9 cellular contexts compared by ENCODE assay signal in genomic region chr11:59555601-59556114, GRCh38. TPM values are rescaled to one million over a fixed set of nuclear protein-coding genes. Genes with fewer than 3 reads are reported as not detected.
A peak's percentile ranks its signal among the peaks of the same experiment; 100 is the strongest.
DNase-seq lines count a peak whose midpoint lies in the region; ATAC-seq, FAIRE-seq and TF ChIP-seq lines count a peak whose summit lies in the region.
"Had no signal": no experiment of that assay in that cellular context is flagged by ENCODE, and none has a peak within 500 bp of the region (broad histone marks: within the 10 kb centered on the region; RNA-seq: fewer than 3 reads in every experiment).

No MANE protein-coding gene starts in this region.

- POLR2A ChIA-PET in A549 (lab: Yijun Ruan, JAX): interaction anchor here (1.1 to 2.9 kb wide), 2 partner anchors 10 to 113 kb away, joined by 5 to 15 read pairs; partner anchors contain the start of gene PATL1
- POLR2A ChIA-PET in K562 (lab: Yijun Ruan, JAX): interaction anchor here (0.6 to 2.1 kb wide), 7 partner anchors 8 to 398 kb away, joined by 3 to 21 read pairs (median 3); no protein-coding TSS in a partner anchor

- no TSS peak for BruUV-seq in K562 (replicated peaks; lab: Mats Ljungman, UMichigan)

- WGBS in A549 (ENCODE audit: missing lambda C conversion rate): 31% methylated on average over 17 of the region's 17 CpGs
- 49% methylated on average over 17 of the region's 17 CpGs for WGBS in K562 (ENCODE audit: insufficient coverage, low coverage, missing lambda C conversion rate)
- WGBS in mesendoderm (ENCODE audit: extremely low coverage, insufficient coverage, low lambda C conversion rate): no CpG with 5 or more reads among the region's 17 CpGs

- H3K9me1 ChIP-seq in K562 (ENCODE audit: control insufficient read depth, insufficient read depth, low read length): no peaks in the 10 kb centered on the region

- H3K4me3 ChIP-seq in A549 (peak overlapping the region; percentile 58), HUES48 (ENCODE audit: low read depth, low read length) (peak overlapping the region; percentile 73), K562 (peak overlapping the region; percentile 33), mesendoderm (ENCODE audit: low read length) (peak overlapping the region; percentile 88)

- H2BK5ac ChIP-seq in mesendoderm (ENCODE audit: low read length): no peak overlapping the region

- TF ChIP-seq POLR2A in A549 (IDR thresholded peaks at IDR 0.05; ENCODE audit: low read length) (no peak), K562 (conservative IDR thresholded peaks at IDR 0.05) (no peak)

- no peaks in the 10 kb centered on the region for H3K27me3 ChIP-seq in HUES48 (ENCODE audit: control insufficient read depth, insufficient read depth, low read length)
- H3K27me3 ChIP-seq in K562 (ENCODE audit: control insufficient read depth in 2 of 2, insufficient read depth in 2 of 2, low read length in 2 of 2): no peaks in the 10 kb centered on the region
- H3K27me3 ChIP-seq in mesendoderm (ENCODE audit: insufficient read depth, low read length, poor library complexity): no peaks in the 10 kb centered on the region

- no peak overlapping the region for H2BK120ac ChIP-seq in mesendoderm (ENCODE audit: low read depth, low read length)

- H3K9ac ChIP-seq in HUES48 (ENCODE audit: low read depth, low read length) (peak overlapping the region; percentile 8; the same call in 1 of the 2 replicates), K562 (ENCODE audit: insufficient read depth in 1 of 2, low read depth in 2 of 2, low read length in 2 of 2) (peak overlapping the region; percentile 79 to 82), mesendoderm (ENCODE audit: low read length) (peak overlapping the region; percentile 71)

- peak overlapping the region; percentile 83 to 91 for H3K27ac ChIP-seq in A549
- peak overlapping the region; percentile 21 for H3K27ac ChIP-seq in HUES48 (ENCODE audit: low read depth, low read length)
- peak overlapping the region; percentile 82 for H3K27ac ChIP-seq in K562 (ENCODE audit: extremely low read depth, low read depth, low read length)
- no peak overlapping the region for H3K27ac ChIP-seq in mesendoderm (ENCODE audit: low read depth, low read length)

- H2AK5ac ChIP-seq in mesendoderm (ENCODE audit: low read length): no peak overlapping the region

- no peak for FAIRE-seq in A549 (lab: Jason Lieb, UNC)
- no peak for FAIRE-seq in K562 (lab: Jason Lieb, UNC)

- CTCF ChIA-PET in A549 (lab: Yijun Ruan, JAX): interaction anchor here (2.7 kb wide), 1 partner anchor 18 kb away, joined by 15 read pairs; no protein-coding TSS in a partner anchor
- CTCF ChIA-PET in K562 (lab: Yijun Ruan, JAX; ENCODE audit: low intra/inter-chr PET ratio): no interaction called here

- no peaks in the 10 kb centered on the region for H4K20me1 ChIP-seq in K562 (replicated peaks; ENCODE audit: control insufficient read depth, insufficient read depth, low read length)

- H4K5ac ChIP-seq in mesendoderm (ENCODE audit: low read length): no peak overlapping the region

- TF ChIP-seq EP300 in A549 (IDR thresholded peaks at IDR 0.05) (no peak), K562 (IDR thresholded peaks at IDR 0.05; ENCODE audit: low read length) (no peak)

- H4K8ac ChIP-seq in mesendoderm (ENCODE audit: low read depth, low read length): no peak overlapping the region

- H3K9me3 ChIP-seq in A549 (no peaks in the 10 kb centered on the region), HUES48 (ENCODE audit: control insufficient read depth, insufficient read depth, low read length) (no peaks in the 10 kb centered on the region), K562 (replicated peaks; ENCODE audit: control insufficient read depth, insufficient read depth, low read depth, low read length) (no peaks in the 10 kb centered on the region)

- no peaks in the 10 kb centered on the region for H3K36me3 ChIP-seq in HUES48 (ENCODE audit: control insufficient read depth, insufficient read depth, low read length)
- H3K36me3 ChIP-seq in K562 (ENCODE audit: control insufficient read depth, insufficient read depth, low read length): no peaks in the 10 kb centered on the region
- no peaks in the 10 kb centered on the region for H3K36me3 ChIP-seq in mesendoderm (ENCODE audit: control insufficient read depth, insufficient read depth, low read length)

- intact Hi-C loops in K562 (cut with micrococcal nuclease): no loop called here

- peak overlapping the region; percentile 82 for H3K56ac ChIP-seq in mesendoderm (ENCODE audit: low read length)

- H3K79me2 ChIP-seq in K562 (ENCODE audit: control insufficient read depth, insufficient read depth, low read length): no peaks in the 10 kb centered on the region; the same call in 2 of the 3 replicates
- no peaks in the 10 kb centered on the region for H3K79me2 ChIP-seq in mesendoderm (ENCODE audit: control insufficient read depth, insufficient read depth, low read length)

- no peaks in the 10 kb centered on the region for H3K79me1 ChIP-seq in mesendoderm (ENCODE audit: low read length)

- peak overlapping the region; percentile 88 for H2AFZ ChIP-seq in K562 (ENCODE audit: low read depth, low read length)

- H3K4ac ChIP-seq in mesendoderm (ENCODE audit: low read depth, low read length): no peak overlapping the region

- in situ Hi-C loops in K562 (cut with MboI): no loop called here

- ATAC-seq in A549 (no peak), K562 (no peak), esophagus mucosa (no peak)

- TF ChIP-seq RAD21 in A549 (conservative IDR thresholded peaks at IDR 0.05 in 1 of 2, IDR thresholded peaks at IDR 0.05 in 1 of 2) (no peak), K562 (CRISPR knock-in tag; conservative IDR thresholded peaks at IDR 0.05 in 1 of 2, IDR thresholded peaks at IDR 0.05 in 1 of 2) (no peak)

- no peak for TF ChIP-seq CTCF in A549 (IDR thresholded peaks at IDR 0.05)
- TF ChIP-seq CTCF in K562 (IDR thresholded peaks at IDR 0.05 in 2 of 3, conservative IDR thresholded peaks at IDR 0.05 in 1 of 3; ENCODE audit: insufficient read depth in 2 of 3, low read depth in 1 of 3, low read length in 3 of 3): no peak

- H3K23ac ChIP-seq in mesendoderm (ENCODE audit: low read length): no peak overlapping the region

- H3K4me1 ChIP-seq in A549: peaks cover 14% of the 10 kb centered on the region
- H3K4me1 ChIP-seq in HUES48 (ENCODE audit: control insufficient read depth, insufficient read depth, low read length): 0 out of 2 replicates have a peak, but pooled peaks cover 6% of the 10 kb centered on the region
- H3K4me1 ChIP-seq in K562 (replicated peaks in 1 of 2; ENCODE audit: control insufficient read depth in 2 of 2, insufficient read depth in 2 of 2, low read length in 2 of 2): peaks cover 16 to 27% of the 10 kb centered on the region in 2 experiments
- peaks cover 1% of the 10 kb centered on the region for H3K4me1 ChIP-seq in mesendoderm (ENCODE audit: control insufficient read depth, low read depth, low read length)

- no peak overlapping the region for H2BK15ac ChIP-seq in mesendoderm (replicated peaks; ENCODE audit: low read depth)

- H3K4me2 ChIP-seq in A549: peak overlapping the region; percentile 90
- H3K4me2 ChIP-seq in K562 (ENCODE audit: insufficient read depth, low read length): peak overlapping the region; percentile 61
- peak overlapping the region; percentile 78 for H3K4me2 ChIP-seq in mesendoderm (ENCODE audit: low read length)

- H3K18ac ChIP-seq in mesendoderm (ENCODE audit: low read length): no peak overlapping the region

- DNase-seq in A549 (ENCODE audit: low read depth in 1 of 2, low spot score in 1 of 2) (no peak), K562 (ENCODE audit: extremely low read depth in 1 of 4, low spot score in 3 of 4) (peak in 1 of 4 experiments; percentile 43), mesendoderm (no peak), Ammon's horn (ENCODE audit: low spot score) (no peak), NCI-H774 (lab: John Stamatoyannopoulos, UW) (no peak), NOMO-1 treated with dmso at 0.1 percent for 144 hours (lab: John Stamatoyannopoulos, UW; ENCODE audit: unreplicated experiment) (no peak)

RNA-seq across cellular contexts. Expression of gene OR4D9, which starts 44.3 kb away (rescaled TPM):
- polyA plus RNA-seq in A549 (2011; rRNA removed) (not detected in 2 replicates), A549 (2017; fragmentation: RNase III; extraction: RNeasy Plus Mini Kit Qiagen cat#74134 plus additional on column Dnase treatment) (not detected in 3 replicates), K562 (2011; rRNA removed) (not detected in 2 replicates), K562 (2014; fragmentation: Illumina TruSeq; extraction: Trizol) (not detected in 2 replicates), K562 (2014; fragmentation: Nextera tagmentation; extraction: Ambion mirVana) (not detected), K562 (2014; rRNA removed) (not detected in 2 replicates)
- polyA plus RNA-seq in A549 (2012; cell fraction: cytosol; rRNA removed): not detected in 2 replicates
- polyA plus RNA-seq in A549 (2012; cell fraction: nucleus; rRNA removed): not detected in 2 replicates
- not detected in 2 replicates for polyA minus RNA-seq in A549 (2011; rRNA and poly(A)+ RNA removed)
- not detected in 2 replicates for total RNA-seq in K562 (2011; cell fraction: chromatin; rRNA removed; ENCODE audit: low replicate concordance)
- not detected in 2 replicates for total RNA-seq in K562 (2011; cell fraction: nucleolus; rRNA removed)
- not detected in 2 replicates for total RNA-seq in K562 (2011; cell fraction: nucleoplasm; rRNA removed)
- total RNA-seq in K562 (2014; rRNA removed) (not detected in 2 replicates), K562 (2014; rRNA removed; fragmentation: Illumina TruSeq; extraction: Trizol) (not detected in 2 replicates), K562 (2015; rRNA removed; fragmentation: Illumina TruSeq; extraction: Trizol) (not detected in 2 replicates), K562 (2021) (not detected in 2 replicates), esophagus mucosa (not detected)
- polyA plus RNA-seq in K562 (2011; cell fraction: cytosol; rRNA removed): not detected in 2 replicates
- not detected in 2 replicates for polyA plus RNA-seq in K562 (2011; cell fraction: nucleus; rRNA removed)
- polyA plus RNA-seq in K562 (2012): not detected in 2 replicates
- not detected in 2 replicates for polyA minus RNA-seq in K562 (2011; rRNA and poly(A)+ RNA removed)
- polyA minus RNA-seq in K562 (2011; cell fraction: cytosol; rRNA and poly(A)+ RNA removed): not detected in 2 replicates
- polyA minus RNA-seq in K562 (2011; cell fraction: nucleus; rRNA and poly(A)+ RNA removed): not detected in 2 replicates
- polyA plus RNA-seq in mesendoderm (2013, experiment 1 of 2): not detected
- polyA plus RNA-seq in mesendoderm (2013, experiment 2 of 2): not detected

RNA-seq across cellular contexts. Expression of gene OR4D11, which starts 52.3 kb away (rescaled TPM):
- polyA plus RNA-seq in A549 (2011; rRNA removed) (not detected in 2 replicates), A549 (2017; fragmentation: RNase III; extraction: RNeasy Plus Mini Kit Qiagen cat#74134 plus additional on column Dnase treatment) (not detected in 3 replicates), K562 (2011; rRNA removed) (not detected in 2 replicates), K562 (2014; fragmentation: Illumina TruSeq; extraction: Trizol) (not detected in 2 replicates), K562 (2014; fragmentation: Nextera tagmentation; extraction: Ambion mirVana) (not detected), K562 (2014; rRNA removed) (not detected in 2 replicates)
- polyA plus RNA-seq in A549 (2012; cell fraction: cytosol; rRNA removed): not detected in 2 replicates
- polyA plus RNA-seq in A549 (2012; cell fraction: nucleus; rRNA removed): not detected in 2 replicates
- not detected in 2 replicates for polyA minus RNA-seq in A549 (2011; rRNA and poly(A)+ RNA removed)
- total RNA-seq in K562 (2011; cell fraction: chromatin; rRNA removed; ENCODE audit: low replicate concordance): not detected in 2 replicates
- total RNA-seq in K562 (2011; cell fraction: nucleolus; rRNA removed): not detected in 2 replicates
- not detected in 2 replicates for total RNA-seq in K562 (2011; cell fraction: nucleoplasm; rRNA removed)
- total RNA-seq in K562 (2014; rRNA removed) (not detected in 2 replicates), K562 (2014; rRNA removed; fragmentation: Illumina TruSeq; extraction: Trizol) (not detected in 2 replicates), K562 (2015; rRNA removed; fragmentation: Illumina TruSeq; extraction: Trizol) (not detected in 2 replicates), K562 (2021) (not detected in 2 replicates), esophagus mucosa (not detected)
- not detected in 2 replicates for polyA plus RNA-seq in K562 (2011; cell fraction: cytosol; rRNA removed)
- polyA plus RNA-seq in K562 (2011; cell fraction: nucleus; rRNA removed): not detected in 2 replicates
- polyA plus RNA-seq in K562 (2012): not detected in 2 replicates
- polyA minus RNA-seq in K562 (2011; rRNA and poly(A)+ RNA removed): not detected in 2 replicates
- not detected in 2 replicates for polyA minus RNA-seq in K562 (2011; cell fraction: cytosol; rRNA and poly(A)+ RNA removed)
- not detected in 2 replicates for polyA minus RNA-seq in K562 (2011; cell fraction: nucleus; rRNA and poly(A)+ RNA removed)
- not detected for polyA plus RNA-seq in mesendoderm (2013, experiment 1 of 2)
- polyA plus RNA-seq in mesendoderm (2013, experiment 2 of 2): not detected
- total RNA-seq: mononuclear cell had no signal

RNA-seq across cellular contexts. Expression of gene OSBP, which starts 59.9 kb away (rescaled TPM):
- polyA plus RNA-seq in A549 (2011; rRNA removed) (31.7 and 39.6 TPM in 2 replicates), A549 (2017; fragmentation: RNase III; extraction: RNeasy Plus Mini Kit Qiagen cat#74134 plus additional on column Dnase treatment) (25.4 to 26.3 TPM (median 25.9 TPM) in 3 replicates), K562 (2011; rRNA removed) (33.9 and 37.2 TPM in 2 replicates), K562 (2014; fragmentation: Illumina TruSeq; extraction: Trizol) (46.9 and 49.0 TPM in 2 replicates), K562 (2014; fragmentation: Nextera tagmentation; extraction: Ambion mirVana) (10 to 100 TPM; 11.7 to 11.9 TPM), K562 (2014; rRNA removed) (24.5 and 27.8 TPM in 2 replicates)
- polyA plus RNA-seq in A549 (2012; cell fraction: cytosol; rRNA removed): 8.8 and 11.0 TPM in 2 replicates
- polyA plus RNA-seq in A549 (2012; cell fraction: nucleus; rRNA removed): 7.8 and 10.8 TPM in 2 replicates
- polyA minus RNA-seq in A549 (2011; rRNA and poly(A)+ RNA removed): 22.7 and 27.4 TPM in 2 replicates
- total RNA-seq in K562 (2011; cell fraction: chromatin; rRNA removed; ENCODE audit: low replicate concordance): 83.9 and 124 TPM in 2 replicates
- total RNA-seq in K562 (2011; cell fraction: nucleolus; rRNA removed): 40.2 and 44.9 TPM in 2 replicates
- 62.0 and 71.9 TPM in 2 replicates for total RNA-seq in K562 (2011; cell fraction: nucleoplasm; rRNA removed)
- total RNA-seq in K562 (2014; rRNA removed) (22.2 and 28.7 TPM in 2 replicates), K562 (2014; rRNA removed; fragmentation: Illumina TruSeq; extraction: Trizol) (33.3 and 36.1 TPM in 2 replicates), K562 (2015; rRNA removed; fragmentation: Illumina TruSeq; extraction: Trizol) (28.7 and 28.9 TPM in 2 replicates), K562 (2021) (37.7 and 44.3 TPM in 2 replicates), esophagus mucosa (24.0 TPM)
- 11.6 and 27.0 TPM in 2 replicates for polyA plus RNA-seq in K562 (2011; cell fraction: cytosol; rRNA removed)
- 34.6 and 56.6 TPM in 2 replicates for polyA plus RNA-seq in K562 (2011; cell fraction: nucleus; rRNA removed)
- 28.0 and 32.7 TPM in 2 replicates for polyA plus RNA-seq in K562 (2012)
- 54.3 and 63.2 TPM in 2 replicates for polyA minus RNA-seq in K562 (2011; rRNA and poly(A)+ RNA removed)
- polyA minus RNA-seq in K562 (2011; cell fraction: cytosol; rRNA and poly(A)+ RNA removed): 32.7 and 32.9 TPM in 2 replicates
- 16.8 and 30.8 TPM in 2 replicates for polyA minus RNA-seq in K562 (2011; cell fraction: nucleus; rRNA and poly(A)+ RNA removed)
- 21.5 TPM for polyA plus RNA-seq in mesendoderm (2013, experiment 1 of 2)
- polyA plus RNA-seq in mesendoderm (2013, experiment 2 of 2): 21.1 TPM

Comparison
In these comparisons a context has a peak if more than half of its experiments do, and no peak if none do; other contexts are left out.
1. H3K4me3 ChIP-seq: peak in every context shown above with its lines; median percentile 88 in mesendoderm; 73 in HUES48; 58 in A549; 33 in K562.
2. H3K9ac ChIP-seq: peak in every context shown above with its lines; median percentile 80 in K562; 71 in mesendoderm; 8 in HUES48.